Comparison of ENCODE assay signal across 8 cellular contexts in the genomic region with DNA sequence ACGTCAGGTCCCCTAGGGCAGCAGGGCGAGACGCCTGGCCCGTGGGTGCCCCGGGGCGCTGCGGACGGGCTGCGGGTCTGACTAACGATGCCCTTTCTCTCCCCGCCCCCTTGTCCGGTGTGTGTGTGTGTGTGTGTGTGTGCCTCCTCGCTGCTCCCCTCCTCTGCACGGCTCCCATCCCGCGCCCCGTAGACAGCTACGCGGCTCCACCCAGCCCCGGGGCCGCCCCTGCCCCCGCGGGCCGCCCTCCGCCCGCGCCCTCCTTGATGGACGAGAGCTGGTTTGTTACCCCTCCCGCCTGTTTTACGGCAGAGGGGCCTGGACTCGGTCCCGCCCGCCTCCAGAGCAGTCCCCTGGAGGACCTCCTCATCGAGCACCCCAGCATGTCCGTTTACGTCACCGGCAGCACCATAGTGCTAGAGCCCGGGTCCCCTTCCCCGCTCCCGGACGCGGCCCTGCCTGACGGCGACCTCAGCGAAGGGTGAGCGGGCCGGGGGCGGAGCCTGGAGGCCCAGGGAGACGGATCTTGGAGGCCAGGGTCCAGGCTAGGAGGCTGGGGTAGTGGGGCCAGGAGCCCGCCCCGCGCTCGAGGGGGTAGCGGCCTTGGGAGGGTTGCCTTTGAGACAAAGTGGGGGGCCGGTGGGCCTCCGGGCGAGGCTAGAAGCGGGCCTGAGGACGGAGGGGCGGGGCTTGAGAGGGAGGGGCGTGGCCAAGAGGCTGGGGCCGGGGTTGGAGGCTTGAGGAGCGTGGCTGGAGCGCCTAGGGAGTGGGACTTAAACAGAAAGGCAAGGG. TPM values are rescaled to one million over a fixed set of nuclear protein-coding genes. Genes with fewer than 3 reads are reported as not detected.
A peak's percentile ranks its signal among the peaks of the same experiment; 100 is the strongest.
DNase-seq lines count a peak whose midpoint lies in the region; ATAC-seq, FAIRE-seq and TF ChIP-seq lines count a peak whose summit lies in the region.

No MANE protein-coding gene starts in this region.

- H3K4ac ChIP-seq in H1 (replicated peaks; ENCODE audit: insufficient read length, low read depth, low read length) = no peak overlapping the region

- TF ChIP-seq RAD21 in H1 (IDR thresholded peaks at IDR 0.05 in 1 of 2, conservative IDR thresholded peaks at IDR 0.05 in 1 of 2; ENCODE audit: low read depth in 2 of 2, low read length in 2 of 2) = no peak

- no peak overlapping the region for H4K5ac ChIP-seq in H1 (ENCODE audit: insufficient read length, low read depth, low read length)

- H3K79me2 ChIP-seq in H1 (ENCODE audit: control insufficient read depth in 1 of 2, insufficient read depth in 2 of 2, low read length in 2 of 2) = no peaks in the 10 kb centered on the region

- ATAC-seq in GM19025 (IDR thresholded peaks at IDR 0.05; ENCODE audit: low read depth, unreplicated experiment) = peak; percentile 43
- peak; percentile 47 for ATAC-seq in HG03280 (IDR thresholded peaks at IDR 0.05; ENCODE audit: unreplicated experiment)
- peak; percentile 70 for ATAC-seq in activated CD8-positive, alpha-beta memory T cell treated with anti-CD3 and anti-CD28 coated beads, Interleukin-2, amount 10 ng/mL, durations not matched to agents 7 days and 5 days

- H3K9ac ChIP-seq in H1 (replicated peaks in 1 of 4; ENCODE audit: extremely low read depth in 1 of 4, low read depth in 3 of 4, low read length in 3 of 4) = peak overlapping the region in 1 of 4 experiments; percentile 29; a peak in 1 of 7 replicates

- peak overlapping the region; percentile 52; the same call in 1 of the 2 replicates for H2BK5ac ChIP-seq in H1 (ENCODE audit: low read depth, low read length)

- H3K79me1 ChIP-seq in H1 (ENCODE audit: low read depth, low read length) = no peaks in the 10 kb centered on the region

- H3K23ac ChIP-seq in H1 (ENCODE audit: insufficient read length) = no peak overlapping the region

- H3K56ac ChIP-seq in H1 (replicated peaks; ENCODE audit: insufficient read length, low read depth, low read length) = peak overlapping the region; percentile 35

- peak overlapping the region; percentile 90; the same call in 1 of the 2 replicates for H2AFZ ChIP-seq in H1 (ENCODE audit: low read length)

- no peak for TF ChIP-seq EP300 in H1 (IDR thresholded peaks at IDR 0.05; ENCODE audit: borderline replicate concordance in 1 of 2, low read depth in 2 of 2, low read length in 2 of 2)

- peaks cover 27% of the 10 kb centered on the region for H3K4me1 Mint-ChIP-seq in activated CD8-positive, alpha-beta memory T cell treated with anti-CD3 and anti-CD28 coated beads, Interleukin-2, amount 10 ng/mL, durations not matched to agents 7 days and 5 days

- WGBS in H1 (ENCODE audit: extremely low coverage in 1 of 2, insufficient coverage in 1 of 2, insufficient read length in 1 of 2, insufficient replicate concordance in 2 of 2, low coverage in 1 of 2, low lambda C conversion rate in 2 of 2, missing lambda C conversion rate in 1 of 2), 2 experiments = 1% methylated on average over 34 of the region's 64 CpGs; no CpG with 5 or more reads in 1 of the 2 experiments
- 2 to 8% methylated on average over 44 to 49 of the region's 64 CpGs for WGBS in mesodermal cell (ENCODE audit: insufficient coverage in 2 of 2), 2 experiments

- peak overlapping the region; percentile 48 for H3K18ac ChIP-seq in H1 (ENCODE audit: extremely low read depth, low read length)

- peaks cover 12% of the 10 kb centered on the region; the same call in 1 of the 2 replicates for H3K23me2 ChIP-seq in H1 (ENCODE audit: low read depth, low read length)

- H3K36me3 Mint-ChIP-seq in activated CD8-positive, alpha-beta memory T cell treated with anti-CD3 and anti-CD28 coated beads, Interleukin-2, amount 10 ng/mL, durations not matched to agents 7 days and 5 days = peaks cover 5% of the 10 kb centered on the region

- no peak overlapping the region for H2BK20ac ChIP-seq in H1 (ENCODE audit: low read length)

- H2AK5ac ChIP-seq in H1 (ENCODE audit: low read depth, low read length) = no peak overlapping the region

- POLR2A ChIA-PET in H1 (lab: Charles Lee; ENCODE audit: partially characterized antibody) = interaction anchor here (0.8 to 1.0 kb wide), 2 partner anchors 43 to 55 kb away, joined by 3 read pairs; no protein-coding TSS in a partner anchor

- no peak overlapping the region; the same call in 1 of the 2 replicates for H4K8ac ChIP-seq in H1 (ENCODE audit: extremely low read depth, insufficient read depth, low read length)

- H2BK12ac ChIP-seq in H1 (ENCODE audit: low read depth, low read length) = peak overlapping the region; percentile 68; the same call in 1 of the 2 replicates

- H2BK120ac ChIP-seq in H1 (replicated peaks; ENCODE audit: low read depth, low read length) = no peak overlapping the region

- H3K9me3 Mint-ChIP-seq in activated CD8-positive, alpha-beta memory T cell treated with anti-CD3 and anti-CD28 coated beads, Interleukin-2, amount 10 ng/mL, durations not matched to agents 7 days and 5 days (ENCODE audit: low read depth) = no peaks in the 10 kb centered on the region

- H3K9me3 ChIP-seq in H1 (ENCODE audit: insufficient read depth in 2 of 2, low read depth in 1 of 2, low read length in 1 of 2) (no peaks in the 10 kb centered on the region), mesodermal cell (ENCODE audit: control insufficient read depth, low read length) (no peaks in the 10 kb centered on the region)

- no peaks in the 10 kb centered on the region for H3K36me3 ChIP-seq in H1 (ENCODE audit: control insufficient read depth in 2 of 4, insufficient read depth in 4 of 4, low read length in 3 of 4)
- peaks cover 32% of the 10 kb centered on the region for H3K36me3 ChIP-seq in mesodermal cell (ENCODE audit: control insufficient read depth, insufficient read depth, low read length)

- no peak overlapping the region for H3K27ac ChIP-seq in H1 (ENCODE audit: low read depth, low read length)
- peak overlapping the region; percentile 79 for H3K27ac ChIP-seq in mesodermal cell (ENCODE audit: low read depth, low read length, severe bottlenecking)

- CTCF ChIA-PET in activated CD8-positive, alpha-beta memory T cell treated with anti-CD3 and anti-CD28 coated beads, Interleukin-2, amount 10 ng/mL, durations not matched to agents 7 days and 5 days (lab: Charles Lee) = interaction anchor here (0.7 to 4.9 kb wide), 8 partner anchors 10 to 397 kb away, joined by 3 to 43 read pairs (median 6); partner anchors contain the start of gene DYNLRB1
- CTCF ChIA-PET in H1 (lab: Charles Lee; ENCODE audit: partially characterized antibody) = interaction anchor here (0.7 to 6.5 kb wide), 6 partner anchors 19 to 147 kb away, joined by 3 to 48 read pairs (median 4); partner anchors contain the start of gene PIGU

- H3K4me1 ChIP-seq in H1 (replicated peaks in 1 of 4; ENCODE audit: control insufficient read depth in 3 of 4, insufficient read depth in 4 of 4, low read length in 3 of 4) (peaks cover 0 to 9% (median 4%) of the 10 kb centered on the region in 4 experiments; a peak in 4 of 7 replicates), mesodermal cell (ENCODE audit: control insufficient read depth, insufficient read depth, low read length, poor library complexity, severe bottlenecking) (peaks cover 44% of the 10 kb centered on the region)

- peak overlapping the region; percentile 80 to 91 for H3K4me2 ChIP-seq in H1 (ENCODE audit: insufficient read depth in 1 of 2, low read depth in 2 of 2, low read length in 2 of 2)

- peaks cover 9 to 28% (median 21%) of the 10 kb centered on the region in 4 experiments for H3K27me3 ChIP-seq in H1 (replicated peaks in 1 of 4; ENCODE audit: control insufficient read depth in 3 of 4, extremely low read depth in 1 of 4, insufficient read depth in 3 of 4, low read length in 3 of 4)

- no peak for TF ChIP-seq CTCF in H1 (IDR thresholded peaks at IDR 0.05; ENCODE audit: control extremely low read depth in 1 of 3, insufficient read depth in 1 of 3, low read depth in 1 of 3, low read length in 3 of 3)

- H3K4me3 Mint-ChIP-seq in activated CD8-positive, alpha-beta memory T cell treated with anti-CD3 and anti-CD28 coated beads, Interleukin-2, amount 10 ng/mL, durations not matched to agents 7 days and 5 days = peak overlapping the region; percentile 75

- no peak for TF ChIP-seq POLR2A in H1 (IDR thresholded peaks at IDR 0.05; ENCODE audit: control extremely low read depth in 1 of 2, low read depth in 2 of 2, low read length in 2 of 2)

- peak overlapping the region; percentile 78 for H3K27ac Mint-ChIP-seq in activated CD8-positive, alpha-beta memory T cell treated with anti-CD3 and anti-CD28 coated beads, Interleukin-2, amount 10 ng/mL, durations not matched to agents 7 days and 5 days

- peak; percentile 83 for DNase-seq in Ammon's horn (ENCODE audit: low spot score)
- peak; percentile 86 for DNase-seq in NCI-H526 treated with DMSO at 0.1 percent for 48 hours (lab: John Stamatoyannopoulos, UW)
- DNase-seq in activated CD8-positive, alpha-beta memory T cell treated with anti-CD3 and anti-CD28 coated beads, Interleukin-2, amount 10 ng/mL, durations not matched to agents 7 days and 5 days = peak; percentile 85
- DNase-seq in H1 (ENCODE audit: low read depth in 1 of 2, low spot score in 2 of 2) = peak in 1 of 2 experiments; percentile 94
- DNase-seq in stimulated activated CD8-positive, alpha-beta memory T cell treated with anti-CD3 and anti-CD28 coated beads, Interleukin-15, amount 100 ng/mL, for 48 hours (ENCODE audit: low read depth in 2 of 2) = peak; percentile 77 to 79

- FAIRE-seq in H1 (lab: Jason Lieb, UNC) = no peak

- no peak overlapping the region; the same call in 1 of the 2 replicates for H2BK15ac ChIP-seq in H1 (ENCODE audit: low read length)

- H3K4me3 ChIP-seq in H1 (ENCODE audit: extremely low read depth in 1 of 4, insufficient read depth in 2 of 4, low read depth in 3 of 4, low read length in 4 of 4) = peak overlapping the region; percentile 58 to 92 (median 68)
- H3K4me3 ChIP-seq in mesodermal cell (ENCODE audit: extremely low read depth, insufficient read depth, low read length, poor library complexity, severe bottlenecking) = peak overlapping the region; percentile 53

- no peak overlapping the region for H3K14ac ChIP-seq in H1 (ENCODE audit: insufficient read length)

- peaks cover 7% of the 10 kb centered on the region for H3K27me3 Mint-ChIP-seq in activated CD8-positive, alpha-beta memory T cell treated with anti-CD3 and anti-CD28 coated beads, Interleukin-2, amount 10 ng/mL, durations not matched to agents 7 days and 5 days

- peaks cover 2 to 8% of the 10 kb centered on the region in 2 experiments for H4K20me1 ChIP-seq in H1 (replicated peaks in 1 of 2; ENCODE audit: control insufficient read depth in 1 of 2, insufficient read depth in 2 of 2, low read length in 2 of 2)

- no peak overlapping the region for H4K91ac ChIP-seq in H1 (replicated peaks; ENCODE audit: insufficient read length, low read length)

RNA-seq across cellular contexts. Expression of gene TP53INP2, which starts 5.1 kb away (rescaled TPM):
- total RNA-seq in activated CD8-positive, alpha-beta memory T cell treated with anti-CD3 and anti-CD28 coated beads, Interleukin-2, amount 10 ng/mL, durations not matched to agents 7 days and 5 days = 1 to 10 TPM; 1.4 to 2.4 TPM
- 4.5 and 4.8 TPM in 2 replicates for total RNA-seq in H1 (2021; fragmentation: NEBNext Ultra II Directional; extraction: Animal tissue kit (Norgen Biotek cat#: 25700))
- 2.4 and 2.9 TPM in 2 replicates for polyA plus RNA-seq in H1 (2011; rRNA removed)
- polyA plus RNA-seq in H1 (2011; cell fraction: cytosol; rRNA removed) = 1.3 TPM
- 2.2 TPM for polyA plus RNA-seq in H1 (2011; cell fraction: nucleus; rRNA removed)
- polyA plus RNA-seq in H1 (2012, experiment 1 of 2) = 2.9 to 5.4 TPM (median 4.0 TPM) in 4 replicates
- polyA plus RNA-seq in H1 (2012, experiment 2 of 2) = 4.6 TPM
- polyA plus RNA-seq in H1 (2013, experiment 1 of 2) = 4.5 TPM
- polyA plus RNA-seq in H1 (2013, experiment 2 of 2) = 4.8 TPM
- polyA minus RNA-seq in H1 (2011; rRNA and poly(A)+ RNA removed) = 1.3 and 2.4 TPM in 2 replicates
- 2.3 TPM for polyA minus RNA-seq in H1 (2011; cell fraction: cytosol; rRNA and poly(A)+ RNA removed)
- 2.4 TPM for polyA minus RNA-seq in H1 (2011; cell fraction: nucleus; rRNA and poly(A)+ RNA removed)
- polyA plus RNA-seq in mesodermal cell (2013, experiment 1 of 2) = 36.2 TPM
- 31.7 TPM for polyA plus RNA-seq in mesodermal cell (2013, experiment 2 of 2)

RNA-seq across cellular contexts. Expression of gene PIGU, which starts 32.3 kb away (rescaled TPM):
- total RNA-seq in activated CD8-positive, alpha-beta memory T cell treated with anti-CD3 and anti-CD28 coated beads, Interleukin-2, amount 10 ng/mL, durations not matched to agents 7 days and 5 days = 10 to 100 TPM; 20.5 to 20.7 TPM
- total RNA-seq in H1 (2021; fragmentation: NEBNext Ultra II Directional; extraction: Animal tissue kit (Norgen Biotek cat#: 25700)) = 27.9 and 28.3 TPM in 2 replicates
- polyA plus RNA-seq in H1 (2011; rRNA removed) = 80.9 and 117 TPM in 2 replicates
- polyA plus RNA-seq in H1 (2011; cell fraction: cytosol; rRNA removed) = 64.1 TPM
- polyA plus RNA-seq in H1 (2011; cell fraction: nucleus; rRNA removed) = 33.7 TPM
- polyA plus RNA-seq in H1 (2012, experiment 1 of 2) = 31.2 to 32.5 TPM (median 31.9 TPM) in 4 replicates
- polyA plus RNA-seq in H1 (2012, experiment 2 of 2) = 32.1 TPM
- polyA plus RNA-seq in H1 (2013, experiment 1 of 2) = 72.9 TPM
- polyA plus RNA-seq in H1 (2013, experiment 2 of 2) = 73.5 TPM
- polyA minus RNA-seq in H1 (2011; rRNA and poly(A)+ RNA removed) = 73.7 and 78.8 TPM in 2 replicates
- 20.8 TPM for polyA minus RNA-seq in H1 (2011; cell fraction: cytosol; rRNA and poly(A)+ RNA removed)
- 27.6 TPM for polyA minus RNA-seq in H1 (2011; cell fraction: nucleus; rRNA and poly(A)+ RNA removed)
- 37.7 TPM for polyA plus RNA-seq in mesodermal cell (2013, experiment 1 of 2)
- polyA plus RNA-seq in mesodermal cell (2013, experiment 2 of 2) = 31.1 TPM
